In the genomic region with DNA sequence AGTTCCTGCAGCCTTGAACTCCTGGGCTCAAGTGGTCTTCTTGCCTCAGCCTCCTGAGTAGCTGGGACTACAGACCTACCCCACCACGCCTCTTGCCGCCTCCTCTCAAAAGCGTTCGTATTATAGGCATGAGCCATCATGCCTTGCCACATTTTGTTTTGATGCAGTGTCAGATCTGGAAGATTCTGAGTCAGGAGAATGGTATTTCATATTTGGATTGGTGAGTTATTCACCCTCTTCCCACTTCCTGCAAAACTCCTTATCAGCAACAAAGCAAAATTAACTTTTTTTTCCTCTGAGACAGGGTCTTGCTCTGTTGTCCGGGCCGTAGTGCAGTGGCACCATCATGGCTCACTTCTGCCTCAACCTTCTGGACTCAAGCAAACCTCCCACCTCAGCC, we compare ENCODE assay signal across 14 cellular contexts. TPM values are rescaled to one million over a fixed set of nuclear protein-coding genes. Genes with fewer than 3 reads are reported as not detected.
A peak's percentile ranks its signal among the peaks of the same experiment; 100 is the strongest.
DNase-seq lines count a peak whose midpoint lies in the region; ATAC-seq and TF ChIP-seq lines count a peak whose summit lies in the region.
"Had no signal": no experiment of that assay in that cellular context is flagged by ENCODE, and none has a peak within 500 bp of the region (broad histone marks: within the 10 kb centered on the region; RNA-seq: fewer than 3 reads in every experiment).

No MANE protein-coding gene starts in this region.

- H3K9me2 ChIP-seq in HCT116 (ENCODE audit: insufficient read depth), result no peaks in the 10 kb centered on the region

- no peak overlapping the region for H3K4me3 Mint-ChIP-seq in WTC11
- H3K4me3 Mint-ChIP-seq: activated CD4-positive, alpha-beta T cell treated with anti-CD3 and anti-CD28 coated beads, Interleukin-2, amount 10 ng/mL, durations not matched to agents 7 days and 5 days; CD4-positive, CD25-positive, alpha-beta regulatory T cell had no signal

- BruUV-seq in HCT116 (replicated peaks; lab: Mats Ljungman, UMichigan), result no TSS peak

- H3K79me2 ChIP-seq in ACC112 (ENCODE audit: control insufficient read depth, insufficient read depth, low read length, unreplicated experiment) (peaks cover 5% of the 10 kb centered on the region), HCT116 (ENCODE audit: insufficient read depth, low read length) (peaks cover 6% of the 10 kb centered on the region; the same call in 1 of the 2 replicates)

- no peak for TF ChIP-seq POLR2A in HCT116 (IDR thresholded peaks at IDR 0.05; ENCODE audit: borderline replicate concordance, extremely low read depth, insufficient read depth, insufficient read length)

- peak overlapping the region; percentile 31 for H3K4me2 ChIP-seq in HCT116 (ENCODE audit: low read length)

- POLR2A ChIA-PET in HCT116 (lab: Charles Lee) (no interaction called here), WTC11 (lab: Charles Lee) (no interaction called here)

- RAD21 ChIA-PET in HCT116 (lab: Charles Lee; ENCODE audit: low non-redundant PET in 1 of 2, low total read pairs in 2 of 2, uncharacterized antibody in 2 of 2, unreplicated experiment in 2 of 2), result no interaction called here

- H3K27me3 ChIP-seq in ACC112 (ENCODE audit: insufficient read depth, low read length) (no peaks in the 10 kb centered on the region), HCT116 (ENCODE audit: insufficient read depth, low read length) (no peaks in the 10 kb centered on the region), left lung (no peaks in the 10 kb centered on the region), ascending aorta (no peaks in the 10 kb centered on the region)
- H3K27me3 ChIP-seq: esophagus squamous epithelium, vagina had no signal

- H3K27ac ChIP-seq in ACC112 (ENCODE audit: low read depth, low read length) (0 out of 2 replicates have a peak overlapping the region, but pooled peaks have one; percentile 21), HCT116 (ENCODE audit: low read depth, low read length) (no peak overlapping the region), left lung (no peak overlapping the region), ascending aorta (no peak overlapping the region)
- H3K27ac ChIP-seq: esophagus squamous epithelium, vagina had no signal

- DNase-seq in HCT116 (ENCODE audit: low read depth, low spot score) (peak; percentile 35), WTC11 (ENCODE audit: low spot score) (no peak), foreskin fibroblast (peak; percentile 80 to 82), left lung (no peak), superior temporal gyrus (ENCODE audit: extremely low spot score) (no peak), NCI-H187 (lab: John Stamatoyannopoulos, UW) (no peak), ascending aorta (ENCODE audit: low spot score in 2 of 2) (no peak)
- DNase-seq: activated CD4-positive, alpha-beta T cell treated with anti-CD3 and anti-CD28 coated beads, Interleukin-2, amount 10 ng/mL, durations not matched to agents 7 days and 5 days; CD4-positive, CD25-positive, alpha-beta regulatory T cell; esophagus squamous epithelium; NCI-H2171; SHP77 treated with DMSO at 0.1 percent for 48 hours had no signal

- no peak overlapping the region for H3K9ac ChIP-seq in HCT116 (ENCODE audit: low read length)

- H3K36me3 ChIP-seq in ACC112 (ENCODE audit: insufficient read depth, low read length) (0 out of 2 replicates have a peak, but pooled peaks cover 3% of the 10 kb centered on the region), HCT116 (ENCODE audit: control insufficient read depth in 1 of 2, insufficient read depth in 2 of 2, low read length in 2 of 2) (peaks cover 0 to 7% of the 10 kb centered on the region in 2 experiments; a peak in 2 of 4 replicates), left lung (peaks cover 0 to 26% of the 10 kb centered on the region in 2 donors), ascending aorta (peaks cover 6 to 8% of the 10 kb centered on the region in 2 donors)

- peaks cover 26% of the 10 kb centered on the region for H3K4me1 ChIP-seq in ACC112 (ENCODE audit: control insufficient read depth, insufficient read depth, low read length, unreplicated experiment)
- H3K4me1 ChIP-seq in HCT116 (ENCODE audit: control insufficient read depth in 1 of 2, insufficient read depth in 2 of 2, low read length in 2 of 2), result peaks cover 10 to 13% of the 10 kb centered on the region in 2 experiments; a peak in 3 of 4 replicates
- no peaks in the 10 kb centered on the region for H3K4me1 ChIP-seq in left lung
- H3K4me1 ChIP-seq in ascending aorta, result no peaks in the 10 kb centered on the region

- no peaks in the 10 kb centered on the region for H3K9me3 Mint-ChIP-seq in WTC11
- H3K9me3 Mint-ChIP-seq: activated CD4-positive, alpha-beta T cell treated with anti-CD3 and anti-CD28 coated beads, Interleukin-2, amount 10 ng/mL, durations not matched to agents 7 days and 5 days; CD4-positive, CD25-positive, alpha-beta regulatory T cell had no signal

- CTCF ChIA-PET in HCT116 (lab: Charles Lee), result no interaction called here
- CTCF ChIA-PET in WTC11 (lab: Charles Lee), result no interaction called here

- H3K27ac Mint-ChIP-seq in WTC11, result peak overlapping the region; percentile 39; the same call in 1 of the 2 replicates
- H3K27ac Mint-ChIP-seq: activated CD4-positive, alpha-beta T cell treated with anti-CD3 and anti-CD28 coated beads, Interleukin-2, amount 10 ng/mL, durations not matched to agents 7 days and 5 days had no signal

- TF ChIP-seq CTCF in HCT116 (IDR thresholded peaks at IDR 0.05 in 2 of 3, conservative IDR thresholded peaks at IDR 0.05 in 1 of 3; ENCODE audit: borderline replicate concordance in 1 of 3, insufficient read depth in 1 of 3, low read depth in 2 of 3, low read length in 2 of 3) (no peak), WTC11 (IDR thresholded peaks at IDR 0.05) (no peak), foreskin fibroblast (IDR thresholded peaks at IDR 0.05; ENCODE audit: low read depth, low read length) (no peak), left lung (IDR thresholded peaks at IDR 0.05) (no peak), ascending aorta (IDR thresholded peaks at IDR 0.05) (no peak)

- H3K4me3 ChIP-seq in ACC112 (ENCODE audit: low read depth, low read length) (no peak overlapping the region), HCT116 (replicated peaks in 1 of 2; ENCODE audit: low read depth in 1 of 2, low read length in 2 of 2) (no peak overlapping the region), foreskin fibroblast (ENCODE audit: low read depth in 1 of 2, low read length in 2 of 2) (no peak overlapping the region), left lung (no peak overlapping the region), ascending aorta (no peak overlapping the region)
- H3K4me3 ChIP-seq: esophagus squamous epithelium, vagina had no signal

- H3K9me3 ChIP-seq in HCT116 (ENCODE audit: control insufficient read depth in 1 of 2, insufficient read depth in 1 of 2, low read depth in 1 of 2, low read length in 2 of 2) (no peaks in the 10 kb centered on the region), left lung (no peaks in the 10 kb centered on the region), ascending aorta (no peaks in the 10 kb centered on the region)
- H3K9me3 ChIP-seq: esophagus squamous epithelium, vagina had no signal

- H4K20me1 ChIP-seq in HCT116 (ENCODE audit: insufficient read depth), result no peaks in the 10 kb centered on the region

- ATAC-seq in HCT116 (peak; percentile 68; the same call in 1 of the 2 replicates), WTC11 (no peak), left lung (no peak)

- H3K4me1 Mint-ChIP-seq in WTC11, result no peaks in the 10 kb centered on the region

- intact Hi-C loops in HCT116 (cut with micrococcal nuclease), result no loop called here
- intact Hi-C loops in left lung (cut with DNase I), result no loop called here
- intact Hi-C loops in ascending aorta (cut with DNase I), result no loop called here

- no peak for TF ChIP-seq RAD21 in HCT116 (IDR thresholded peaks at IDR 0.05; ENCODE audit: low read depth)

- H3K27me3 Mint-ChIP-seq in WTC11 (ENCODE audit: low read depth), result no peaks in the 10 kb centered on the region
- H3K27me3 Mint-ChIP-seq: activated CD4-positive, alpha-beta T cell treated with anti-CD3 and anti-CD28 coated beads, Interleukin-2, amount 10 ng/mL, durations not matched to agents 7 days and 5 days; CD4-positive, CD25-positive, alpha-beta regulatory T cell had no signal

- H3K36me3 Mint-ChIP-seq in WTC11, result peaks cover 14% of the 10 kb centered on the region

- H2AFZ ChIP-seq in ACC112 (ENCODE audit: low read length, unreplicated experiment) (no peak overlapping the region), HCT116 (ENCODE audit: low read depth, low read length, poor library complexity, severe bottlenecking) (no peak overlapping the region)

TF ChIP-seq in HCT116, 20 proteins besides CTCF, POLR2A, EP300 and RAD21:
- TF ChIP-seq JUND (IDR thresholded peaks at IDR 0.05), result 0 out of 2 replicates have a peak, but pooled peaks have one; percentile 43
- peak; percentile 43; the same call in 1 of the 2 replicates for TF ChIP-seq FOSL1 (IDR thresholded peaks at IDR 0.05; ENCODE audit: low read depth)
- TF ChIP-seq, protein P1, sequence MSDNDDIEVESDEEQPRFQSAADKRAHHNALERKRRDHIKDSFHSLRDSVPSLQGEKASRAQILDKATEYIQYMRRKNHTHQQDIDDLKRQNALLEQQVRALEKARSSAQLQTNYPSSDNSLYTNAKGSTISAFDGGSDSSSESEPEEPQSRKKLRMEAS (IDR thresholded peaks at IDR 0.05), result 0 out of 2 replicates have a peak, but pooled peaks have one; percentile 35
- TF ChIP-seq EZH2phosphoT487 (IDR thresholded peaks at IDR 0.05; ENCODE audit: borderline replicate concordance), result no peak

RNA-seq across cellular contexts. Expression of a gene that starts 29.6 kb away (rescaled TPM):
- total RNA-seq in HCT116 (2021; ENCODE audit: unreplicated experiment) (42.6 TPM), WTC11 (2021) (73.9 to 76.4 TPM (median 75.1 TPM) in 3 replicates), left lung (10 to 100 TPM; 32.9 to 38.7 TPM), ascending aorta (86.5 TPM)
- 5.6 and 7.3 TPM in 2 replicates for polyA plus RNA-seq in HCT116 (2012)

RNA-seq across cellular contexts. Expression of a gene that starts 40.1 kb away (rescaled TPM):
- total RNA-seq in HCT116 (2021; ENCODE audit: unreplicated experiment), result 38.4 TPM
- polyA plus RNA-seq in HCT116 (2012), result 21.2 and 26.0 TPM in 2 replicates
- 32.5 to 35.7 TPM (median 33.0 TPM) in 3 replicates for total RNA-seq in WTC11 (2021)
- total RNA-seq in left lung, result 10 to 100 TPM; 11.3 to 13.3 TPM
- total RNA-seq in ascending aorta, result 36.6 TPM

RNA-seq across cellular contexts. Expression of a gene that starts 41.4 kb away (rescaled TPM):
- total RNA-seq in HCT116 (2021; ENCODE audit: unreplicated experiment) (129 TPM), WTC11 (2021) (97.0 to 117 TPM (median 98.1 TPM) in 3 replicates), left lung (10 to 100 TPM; 62.1 to 77.8 TPM), ascending aorta (23.4 TPM)
- polyA plus RNA-seq in HCT116 (2012), result 82.9 and 83.4 TPM in 2 replicates

Comparison
In these comparisons a context has a peak if more than half of its experiments do, and no peak if none do; other contexts are left out.
1. DNase-seq: peak in HCT116 (single experiment) and foreskin fibroblast (2 of 2); none in WTC11 (single experiment), left lung (0 of 2), superior temporal gyrus (single experiment), NCI-H187 (0 of 2) and ascending aorta (0 of 2).